ENCODE assay signal across 22 cellular contexts in genomic region chr6:136990754-136991153, GRCh38. TPM values are rescaled to one million over a fixed set of nuclear protein-coding genes. Genes with fewer than 3 reads are reported as not detected.
DNase-seq lines count a peak whose midpoint lies in the region; ATAC-seq and TF ChIP-seq lines count a peak whose summit lies in the region.
"Had no signal": no experiment of that assay in that cellular context is flagged by ENCODE, and none has a peak within 500 bp of the region (broad histone marks: within the 10 kb centered on the region; RNA-seq: fewer than 3 reads in every experiment).

No MANE protein-coding gene starts in this region.

- peaks cover 12% of the 10 kb centered on the region for H3K27me3 Mint-ChIP-seq in mesothelial cell of epicardium (ENCODE audit: low read depth)

- TF ChIP-seq POLR2A in sigmoid colon (IDR thresholded peaks at IDR 0.05), result no peak

- no peak overlapping the region for H3K27ac ChIP-seq in sigmoid colon
- H3K27ac ChIP-seq: A549; adrenal gland; BLaER1 treated with 17β-estradiol and CSF1 and Interleukin-3, amounts not matched to agents 10 nM and 100 nM; psoas muscle; spleen had no signal

- WGBS in sigmoid colon, 2 donors, result 74 to 83% methylated on average over 3 of the region's 3 CpGs

- H3K4me1 ChIP-seq in ES-I3 (ENCODE audit: insufficient read depth, low read length), result peaks cover 21% of the 10 kb centered on the region; the same call in 1 of the 2 replicates
- H3K4me1 ChIP-seq in sigmoid colon, result peaks cover 0 to 13% (median 11%) of the 10 kb centered on the region in 4 donors
- H3K4me1 ChIP-seq: A549; BLaER1 treated with 17β-estradiol and CSF1 and Interleukin-3, amounts not matched to agents 10 nM and 100 nM had no signal

- H3K36me3 ChIP-seq in ES-I3 (ENCODE audit: insufficient read depth, low read length), result no peaks in the 10 kb centered on the region
- H3K36me3 ChIP-seq in sigmoid colon, result no peaks in the 10 kb centered on the region
- H3K36me3 ChIP-seq: adrenal gland; BLaER1 treated with 17β-estradiol and CSF1 and Interleukin-3, amounts not matched to agents 10 nM and 100 nM; esophagus muscularis mucosa; spleen had no signal

- peak overlapping the region; percentile 82 for H3K4me3 Mint-ChIP-seq in mesothelial cell of epicardium
- H3K4me3 Mint-ChIP-seq: memory B cell; natural killer cell treated with Interleukin-12 subunit alpha and Interleukin-12 subunit beta and Interleukin-15 and Interleukin-18, amount 100 ng/mL, for 72 hours had no signal

- ATAC-seq in HG03097 (IDR thresholded peaks at IDR 0.05; ENCODE audit: low FRiP score, unreplicated experiment), result no peak
- ATAC-seq: natural killer cell treated with Interleukin-12 subunit alpha and Interleukin-12 subunit beta and Interleukin-15 and Interleukin-18, amount 100 ng/mL, for 72 hours; psoas muscle had no signal

- intact Hi-C loops in sigmoid colon (cut with DNase I), result no loop called here

- H3K4me3 ChIP-seq in astrocyte of the cerebellum (ENCODE audit: low read depth, low read length) (no peak overlapping the region), sigmoid colon (no peak overlapping the region)
- H3K4me3 ChIP-seq: BLaER1 treated with 17β-estradiol and CSF1 and Interleukin-3, amounts not matched to agents 10 nM and 100 nM had no signal

- DNase-seq in NCI-H345 treated with DMSO at 0.1 percent for 48 hours (lab: John Stamatoyannopoulos, UW; ENCODE audit: unreplicated experiment), result peak; percentile 36
- peak; percentile 27 for DNase-seq in astrocyte of the cerebellum (ENCODE audit: low read depth)
- DNase-seq in mesothelial cell of epicardium (ENCODE audit: low spot score in 2 of 2, unreplicated experiment in 2 of 2), result no peak
- no peak for DNase-seq in NCI-H510A treated with DMSO at 0.1 percent for 48 hours (lab: John Stamatoyannopoulos, UW)
- no peak for DNase-seq in sigmoid colon
- no peak for DNase-seq in HT-29 (ENCODE audit: low spot score)
- DNase-seq: activated gamma-delta T cell treated with Interleukin-2 at 50 U/mL for 16 hours; adrenal gland; head of caudate nucleus; kidney; NCI-H1417 treated with DMSO at 0.1 percent for 48 hours; psoas muscle; spleen; stimulated activated CD4-positive, alpha-beta T cell treated with anti-CD3 and anti-CD28 coated beads, Interleukin-4, amount 100 ng/mL, for 4 hours had no signal

- H3K9ac ChIP-seq in ES-I3 (ENCODE audit: low read depth, low read length), result peak overlapping the region; percentile 14; the same call in 1 of the 2 replicates
- H3K9ac ChIP-seq: BLaER1 treated with 17β-estradiol and CSF1 and Interleukin-3, amounts not matched to agents 10 nM and 100 nM had no signal

- no peaks in the 10 kb centered on the region for H3K9me3 Mint-ChIP-seq in mesothelial cell of epicardium
- H3K9me3 Mint-ChIP-seq: memory B cell; natural killer cell treated with Interleukin-12 subunit alpha and Interleukin-12 subunit beta and Interleukin-15 and Interleukin-18, amount 100 ng/mL, for 72 hours had no signal

- H3K4me1 Mint-ChIP-seq in mesothelial cell of epicardium, result peaks cover 25% of the 10 kb centered on the region
- H3K4me1 Mint-ChIP-seq: memory B cell had no signal

- no peak for TF ChIP-seq EP300 in sigmoid colon (IDR thresholded peaks at IDR 0.05)

- H3K36me3 Mint-ChIP-seq in mesothelial cell of epicardium, result no peaks in the 10 kb centered on the region
- H3K36me3 Mint-ChIP-seq: memory B cell; natural killer cell treated with Interleukin-12 subunit alpha and Interleukin-12 subunit beta and Interleukin-15 and Interleukin-18, amount 100 ng/mL, for 72 hours had no signal

- H3K27ac Mint-ChIP-seq in mesothelial cell of epicardium, result no peak overlapping the region
- H3K27ac Mint-ChIP-seq: memory B cell; natural killer cell treated with Interleukin-12 subunit alpha and Interleukin-12 subunit beta and Interleukin-15 and Interleukin-18, amount 100 ng/mL, for 72 hours had no signal

- in situ Hi-C loops in astrocyte of the cerebellum (cut with HindIII; ENCODE audit: low sequenced_read_pairs), result no loop called here

- H3K27me3 ChIP-seq in sigmoid colon, result peaks cover 5 to 40% (median 7%) of the 10 kb centered on the region in 3 donors
- H3K27me3 ChIP-seq: BLaER1 treated with 17β-estradiol and CSF1 and Interleukin-3, amounts not matched to agents 10 nM and 100 nM had no signal

- H3K9me3 ChIP-seq in ES-I3 (ENCODE audit: control insufficient read depth, insufficient read depth, low read length), result no peaks in the 10 kb centered on the region
- H3K9me3 ChIP-seq in sigmoid colon, result no peaks in the 10 kb centered on the region
- H3K9me3 ChIP-seq: A549; adrenal gland; BLaER1 treated with 17β-estradiol and CSF1 and Interleukin-3, amounts not matched to agents 10 nM and 100 nM; esophagus muscularis mucosa; psoas muscle; spleen had no signal

- TF ChIP-seq CTCF in astrocyte of the cerebellum (IDR thresholded peaks at IDR 0.05; ENCODE audit: low read depth, low read length, missing control alignments) (no peak), mesothelial cell of epicardium (IDR thresholded peaks at IDR 0.05; ENCODE audit: unreplicated experiment) (no peak), sigmoid colon (IDR thresholded peaks at IDR 0.05) (no peak)

RNA-seq across cellular contexts. Expression of gene IL20RA, which starts 54.0 kb away (rescaled TPM):
- 1.1 to 2.1 TPM (median 1.7 TPM) in 3 replicates for total RNA-seq in mesothelial cell of epicardium
- total RNA-seq in sigmoid colon, result 1 to 10 TPM in 2 of 4 donors, under 1 TPM in 2; 0.28 to 1.8 (median 1.1) TPM
- 1 to 10 TPM; 3.8 to 7.2 (median 6.0) TPM for polyA plus RNA-seq in sigmoid colon
- total RNA-seq in HT-29 (2014; rRNA removed; shearing (Covaris generic)), result 7.9 and 16.7 TPM in 2 replicates
- total RNA-seq: G401; natural killer cell treated with Interleukin-12 subunit alpha and Interleukin-12 subunit beta and Interleukin-15 and Interleukin-18, amount 100 ng/mL, for 72 hours; spleen had no signal

Comparison
In these comparisons a context has a peak if more than half of its experiments do, and no peak if none do; other contexts are left out.
1. DNase-seq: peak in NCI-H345 treated with DMSO at 0.1 percent for 48 hours (single experiment) and astrocyte of the cerebellum (single experiment); none in mesothelial cell of epicardium (0 of 2), NCI-H510A treated with DMSO at 0.1 percent for 48 hours (single experiment), sigmoid colon (single experiment) and HT-29 (single experiment).